16 cellular contexts compared by ENCODE assay signal in genomic region chr13:106586764-106587163, GRCh38. TPM values are rescaled to one million over a fixed set of nuclear protein-coding genes. Genes with fewer than 3 reads are reported as not detected.
DNase-seq lines count a peak whose midpoint lies in the region; ATAC-seq and TF ChIP-seq lines count a peak whose summit lies in the region.
"Had no signal": no experiment of that assay in that cellular context is flagged by ENCODE, and none has a peak within 500 bp of the region (broad histone marks: within the 10 kb centered on the region; RNA-seq: fewer than 3 reads in every experiment).

No MANE protein-coding gene starts in this region.

- no peaks in the 10 kb centered on the region for H3K36me3 ChIP-seq in mucosa of descending colon (ENCODE audit: low read depth)
- H3K36me3 ChIP-seq: BE2C, HAP-1 had no signal

- intact Hi-C loops in mucosa of descending colon (cut with DNase I, micrococcal nuclease), result no loop called here
- intact Hi-C loops in posterior vena cava (cut with DNase I), result no loop called here

- H3K4me1 ChIP-seq in mucosa of descending colon (ENCODE audit: low read depth), result peaks cover 6% of the 10 kb centered on the region
- H3K4me1 ChIP-seq: BE2C, HAP-1 had no signal

- DNase-seq in epithelial cell of esophagus (ENCODE audit: low read depth) (peak; percentile 53), mucosa of descending colon (no peak), DMS153 (lab: John Stamatoyannopoulos, UW) (no peak), epidermal melanocyte (ENCODE audit: insufficient read length, low spot score) (no peak), posterior vena cava (ENCODE audit: low spot score) (no peak)
- DNase-seq: ACHN; BE2C; C1 segment of cervical spinal cord; CD4-positive, CD25-positive, alpha-beta regulatory T cell; CD8-positive, alpha-beta memory T cell; COR-L47; DMS 273 treated with DMSO at 0.1 percent for 48 hours; GM23248 had no signal

- no peak overlapping the region for H3K4me3 ChIP-seq in epithelial cell of esophagus (ENCODE audit: low read length)
- H3K4me3 ChIP-seq in mucosa of descending colon, result no peak overlapping the region
- H3K4me3 ChIP-seq: GM23248, HAP-1 had no signal

- peaks cover 19% of the 10 kb centered on the region for H3K9me3 ChIP-seq in mucosa of descending colon
- H3K9me3 ChIP-seq: HAP-1 had no signal

- TF ChIP-seq CTCF in epithelial cell of esophagus (IDR thresholded peaks at IDR 0.05; ENCODE audit: insufficient read depth, low read depth, low read length, missing control alignments) (no peak), mucosa of descending colon (IDR thresholded peaks at IDR 0.05) (no peak)

- ATAC-seq in esophagus mucosa (peak; percentile 78), mucosa of descending colon (peak; percentile 48), GM18867 (IDR thresholded peaks at IDR 0.05; ENCODE audit: unreplicated experiment) (no peak)

RNA-seq across cellular contexts. Expression of gene ARGLU1, which starts 18.8 kb away (rescaled TPM):
- total RNA-seq in esophagus mucosa, result 27.7 TPM
- total RNA-seq in mucosa of descending colon, result 10 to 100 TPM; 71.7 to 88.5 (median 84.8) TPM
- total RNA-seq in posterior vena cava, result 10 to 100 TPM; 69.9 to 72.8 TPM

RNA-seq across cellular contexts. Expression of gene EFNB2, which starts 51.3 kb away (rescaled TPM):
- total RNA-seq in esophagus mucosa (16.8 TPM), mucosa of descending colon (10 to 100 TPM; 48.8 to 92.6 (median 82.3) TPM), posterior vena cava (10 to 100 TPM; 15.5 to 18.2 TPM)
